In genomic region chr13:30720470-30720869, GRCh38 we compare ENCODE assay signal across 8 cellular contexts. TPM values are rescaled to one million over a fixed set of nuclear protein-coding genes. Genes with fewer than 3 reads are reported as not detected.
A peak's percentile ranks its signal among the peaks of the same experiment; 100 is the strongest.
DNase-seq lines count a peak whose midpoint lies in the region; ATAC-seq and TF ChIP-seq lines count a peak whose summit lies in the region.
"Had no signal": no experiment of that assay in that cellular context is flagged by ENCODE, and none has a peak within 500 bp of the region (broad histone marks: within the 10 kb centered on the region; RNA-seq: fewer than 3 reads in every experiment).

No MANE protein-coding gene starts in this region.

- no peaks in the 10 kb centered on the region for H3K27me3 ChIP-seq in Panc1 (ENCODE audit: control insufficient read depth, insufficient read depth, low read length)

- CTCF ChIA-PET in Panc1 (lab: Charles Lee), result no interaction called here

- POLR2A ChIA-PET in Panc1 (lab: Charles Lee), result no interaction called here

- H3K27me3 Mint-ChIP-seq in stimulated activated memory B cell treated with anti-CD40 and anti-IgM and Interleukin-4, amounts not matched to agents 10 μg/mL and 1 μg/mL and 100 μg/mL, for 72 hours, result no peaks in the 10 kb centered on the region
- peaks cover 7% of the 10 kb centered on the region for H3K27me3 Mint-ChIP-seq in activated T-helper 2 cell treated with anti-CD3 and anti-CD28 coated beads, Interferon-gamma antibody, Interleukin-2, Interleukin-4, amounts not matched to agents 10 μg/mL and 5 μg/mL and 100 μg/mL, durations not matched to agents 14 hours and 24 hours and 36 hours (ENCODE audit: low read depth)

- intact Hi-C loops in Panc1 (cut with micrococcal nuclease; ENCODE audit: unreplicated experiment) (no loop called here), head of caudate nucleus (cut with DNase I) (no loop called here)
- intact Hi-C loops in activated T-helper 2 cell treated with anti-CD3 and anti-CD28 coated beads, Interferon-gamma antibody, Interleukin-2, Interleukin-4, amounts not matched to agents 10 μg/mL and 5 μg/mL and 100 μg/mL, durations not matched to agents 14 hours and 24 hours and 36 hours (cut with micrococcal nuclease), result loop anchor here (2.0 kb wide), 1 partner anchor 20 kb away; no protein-coding TSS in a partner anchor

- no peak overlapping the region for H3K27ac Mint-ChIP-seq in stimulated activated memory B cell treated with anti-CD40 and anti-IgM and Interleukin-4, amounts not matched to agents 10 μg/mL and 1 μg/mL and 100 μg/mL, for 72 hours
- no peak overlapping the region for H3K27ac Mint-ChIP-seq in activated T-helper 2 cell treated with anti-CD3 and anti-CD28 coated beads, Interferon-gamma antibody, Interleukin-2, Interleukin-4, amounts not matched to agents 10 μg/mL and 5 μg/mL and 100 μg/mL, durations not matched to agents 14 hours and 24 hours and 36 hours

- ATAC-seq in GM19043 (IDR thresholded peaks at IDR 0.05; ENCODE audit: low read depth, unreplicated experiment) (peak; percentile 69), HG02981 (IDR thresholded peaks at IDR 0.05; ENCODE audit: unreplicated experiment) (peak; percentile 77), Panc1 (no peak)
- peak; percentile 88 for ATAC-seq in stimulated activated memory B cell treated with anti-CD40 and anti-IgM and Interleukin-4, amounts not matched to agents 10 μg/mL and 1 μg/mL and 100 μg/mL, for 72 hours

- in situ Hi-C loops in Panc1 (cut with HindIII; ENCODE audit: low pct_unique_long_range_greater_than_20kb, low sequenced_read_pairs), result no loop called here

- H3K36me3 Mint-ChIP-seq in stimulated activated memory B cell treated with anti-CD40 and anti-IgM and Interleukin-4, amounts not matched to agents 10 μg/mL and 1 μg/mL and 100 μg/mL, for 72 hours, result no peaks in the 10 kb centered on the region
- no peaks in the 10 kb centered on the region for H3K36me3 Mint-ChIP-seq in activated T-helper 2 cell treated with anti-CD3 and anti-CD28 coated beads, Interferon-gamma antibody, Interleukin-2, Interleukin-4, amounts not matched to agents 10 μg/mL and 5 μg/mL and 100 μg/mL, durations not matched to agents 14 hours and 24 hours and 36 hours (ENCODE audit: low read depth)

- TF ChIP-seq CTCF in Panc1 (IDR thresholded peaks at IDR 0.05), result no peak

- no peaks in the 10 kb centered on the region for H3K9me3 Mint-ChIP-seq in stimulated activated memory B cell treated with anti-CD40 and anti-IgM and Interleukin-4, amounts not matched to agents 10 μg/mL and 1 μg/mL and 100 μg/mL, for 72 hours
- no peaks in the 10 kb centered on the region for H3K9me3 Mint-ChIP-seq in activated T-helper 2 cell treated with anti-CD3 and anti-CD28 coated beads, Interferon-gamma antibody, Interleukin-2, Interleukin-4, amounts not matched to agents 10 μg/mL and 5 μg/mL and 100 μg/mL, durations not matched to agents 14 hours and 24 hours and 36 hours

- H3K27ac ChIP-seq in Panc1 (ENCODE audit: low read length), result peak overlapping the region; percentile 23; the same call in 1 of the 2 replicates

- DNase-seq in Panc1 (ENCODE audit: low read depth, low spot score) (no peak), C1 segment of cervical spinal cord (lab: John Stamatoyannopoulos, UW) (no peak), head of caudate nucleus (no peak)
- DNase-seq in activated T-helper 2 cell treated with anti-CD3 and anti-CD28 coated beads, Interferon-gamma antibody, Interleukin-2, Interleukin-4, amounts not matched to agents 10 μg/mL and 5 μg/mL and 100 μg/mL, durations not matched to agents 14 hours and 24 hours and 36 hours (ENCODE audit: low spot score), result no peak
- DNase-seq: NCI-H446 had no signal

- H3K4me3 Mint-ChIP-seq in stimulated activated memory B cell treated with anti-CD40 and anti-IgM and Interleukin-4, amounts not matched to agents 10 μg/mL and 1 μg/mL and 100 μg/mL, for 72 hours, result no peak overlapping the region
- H3K4me3 Mint-ChIP-seq in activated T-helper 2 cell treated with anti-CD3 and anti-CD28 coated beads, Interferon-gamma antibody, Interleukin-2, Interleukin-4, amounts not matched to agents 10 μg/mL and 5 μg/mL and 100 μg/mL, durations not matched to agents 14 hours and 24 hours and 36 hours (ENCODE audit: low read depth), result no peak overlapping the region

- no peaks in the 10 kb centered on the region for H3K36me3 ChIP-seq in Panc1 (ENCODE audit: control insufficient read depth, insufficient read depth, low read length)

- H3K9me3 ChIP-seq in Panc1 (ENCODE audit: control insufficient read depth, insufficient read depth, low read depth, low read length), result no peaks in the 10 kb centered on the region

- H3K4me3 ChIP-seq in Panc1 (ENCODE audit: low read depth in 2 of 2, low read length in 2 of 2), result no peak overlapping the region

- peaks cover 8% of the 10 kb centered on the region for H3K4me1 ChIP-seq in Panc1 (ENCODE audit: control insufficient read depth, insufficient read depth, low read length)

- no TSS peak for BruUV-seq in Panc1 (replicated peaks; lab: Mats Ljungman, UMichigan)

- peaks cover 54% of the 10 kb centered on the region for H3K4me1 Mint-ChIP-seq in stimulated activated memory B cell treated with anti-CD40 and anti-IgM and Interleukin-4, amounts not matched to agents 10 μg/mL and 1 μg/mL and 100 μg/mL, for 72 hours
- H3K4me1 Mint-ChIP-seq in activated T-helper 2 cell treated with anti-CD3 and anti-CD28 coated beads, Interferon-gamma antibody, Interleukin-2, Interleukin-4, amounts not matched to agents 10 μg/mL and 5 μg/mL and 100 μg/mL, durations not matched to agents 14 hours and 24 hours and 36 hours (ENCODE audit: low read depth), result peaks cover 24% of the 10 kb centered on the region

RNA-seq across cellular contexts. Expression of gene ALOX5AP, which starts 14.9 kb away (rescaled TPM):
- 2.1 TPM for total RNA-seq in Panc1 (2021; ENCODE audit: unreplicated experiment)
- 0.65 TPM for polyA plus RNA-seq in Panc1 (2012; ENCODE audit: insufficient read length)
- total RNA-seq in activated T-helper 2 cell treated with anti-CD3 and anti-CD28 coated beads, Interferon-gamma antibody, Interleukin-2, Interleukin-4, amounts not matched to agents 10 μg/mL and 5 μg/mL and 100 μg/mL, durations not matched to agents 14 hours and 24 hours and 36 hours, result 40.9 and 43.9 TPM in 2 replicates

Comparison
In these comparisons a context has a peak if more than half of its experiments do, and no peak if none do; other contexts are left out.
1. RNA of gene ALOX5AP, which starts 14.9 kb away (total RNA-seq): 40.9 to 43.9 TPM in activated T-helper 2 cell treated with anti-CD3 and anti-CD28 coated beads, Interferon-gamma antibody, Interleukin-2, Interleukin-4, amounts not matched to agents 10 μg/mL and 5 μg/mL and 100 μg/mL, durations not matched to agents 14 hours and 24 hours and 36 hours; 2.1 TPM in Panc1 (single experiment); every median in the first group is over 10 times any median in the second.